In the genomic region with DNA sequence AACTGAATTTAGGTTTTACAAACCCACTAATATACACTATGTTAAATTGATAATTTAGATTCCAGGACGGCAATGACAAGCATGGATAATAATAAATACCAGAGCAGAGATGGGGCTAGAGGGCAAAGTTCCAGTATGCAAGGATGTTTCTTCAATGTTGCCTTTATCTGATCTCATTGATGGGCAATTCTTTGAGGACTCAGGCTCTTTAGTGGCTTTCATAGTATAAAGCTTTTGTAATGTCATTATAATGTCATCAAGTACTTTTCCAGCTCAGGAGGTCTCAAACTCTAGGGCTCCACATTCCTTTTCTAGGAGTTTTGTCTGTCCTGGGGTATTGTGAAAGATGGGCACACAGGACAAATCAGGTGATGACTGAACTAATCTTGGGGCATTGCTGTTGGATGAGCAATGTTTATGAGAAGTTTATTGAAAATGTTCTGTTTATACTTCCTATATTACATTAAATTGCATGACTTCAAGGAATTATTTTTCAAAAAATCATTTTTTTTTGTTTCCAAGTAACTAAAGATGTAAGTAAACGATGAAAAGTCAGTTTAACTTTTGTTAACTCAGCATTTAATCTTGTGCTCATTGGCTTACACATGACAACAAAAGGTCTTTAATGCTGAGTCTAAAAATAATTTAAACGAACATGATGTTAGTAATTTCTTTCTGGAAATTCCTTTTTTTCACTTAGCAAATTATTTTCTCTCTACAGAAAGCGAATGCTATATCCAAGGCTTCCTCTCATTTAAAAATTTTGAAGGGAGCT, we compare ENCODE assay signal across 17 cellular contexts.
"Had no signal": no experiment of that assay in that cellular context is flagged by ENCODE, and none has a peak within 500 bp of the region (broad histone marks: within the 10 kb centered on the region; RNA-seq: fewer than 3 reads in every experiment).

No MANE protein-coding gene starts in this region.

- H3K27me3 Mint-ChIP-seq: effector memory CD8-positive, alpha-beta T cell had no signal

- H3K4me2 ChIP-seq: smooth muscle cell had no signal

- H3K36me3 Mint-ChIP-seq: memory B cell, mesothelial cell of epicardium, natural killer cell had no signal

- H3K4me1 Mint-ChIP-seq: memory B cell had no signal

- H3K27me3 ChIP-seq: esophagus muscularis mucosa, gastrocnemius medialis had no signal

- DNase-seq: effector memory CD8-positive, alpha-beta T cell; gastrocnemius medialis; kidney; left cardiac atrium; left ventricle myocardium inferior; lower lobe of right lung; natural killer cell; stimulated activated CD4-positive, alpha-beta T cell treated with anti-CD3 and anti-CD28 coated beads, Interleukin-2, amount 100 ng/mL, for 48 hours; stimulated activated naive CD4-positive, alpha-beta T cell treated with Interleukin-2 at 50 U/mL for 16 hours; trophoblast cell had no signal

- H3K4me3 ChIP-seq: esophagus muscularis mucosa, gastrocnemius medialis, left ventricle myocardium inferior, lower lobe of right lung, smooth muscle cell had no signal

- ATAC-seq: effector memory CD8-positive, alpha-beta T cell; gastrocnemius medialis; lower lobe of right lung; natural killer cell had no signal

- H3K9me3 ChIP-seq: esophagus muscularis mucosa, gastrocnemius medialis, left ventricle myocardium inferior, lower lobe of right lung had no signal

- H3K4me1 ChIP-seq: gastrocnemius medialis, left ventricle myocardium inferior, lower lobe of right lung had no signal

- H3K36me3 ChIP-seq: esophagus muscularis mucosa, gastrocnemius medialis, left ventricle myocardium inferior, lower lobe of right lung had no signal

- H3K27ac Mint-ChIP-seq: dendritic cell treated with granulocyte-macrophage colony-stimulating factor and Interleukin-4, amounts not matched to agents 40 ng/mL and 50 ng/mL, for 4 days; effector memory CD8-positive, alpha-beta T cell; memory B cell; mesothelial cell of epicardium; natural killer cell had no signal

- H3K27ac ChIP-seq: epithelial cell of prostate, esophagus muscularis mucosa, gastrocnemius medialis, left ventricle myocardium inferior, lower lobe of right lung had no signal

- H3K9me3 Mint-ChIP-seq: dendritic cell treated with granulocyte-macrophage colony-stimulating factor and Interleukin-4, amounts not matched to agents 40 ng/mL and 50 ng/mL, for 4 days; effector memory CD8-positive, alpha-beta T cell; memory B cell; mesothelial cell of epicardium; natural killer cell; neural crest cell had no signal

- FAIRE-seq: kidney had no signal

- H3K4me3 Mint-ChIP-seq: dendritic cell treated with granulocyte-macrophage colony-stimulating factor and Interleukin-4, amounts not matched to agents 40 ng/mL and 50 ng/mL, for 4 days; effector memory CD8-positive, alpha-beta T cell; memory B cell; mesothelial cell of epicardium; natural killer cell; neural crest cell had no signal
